ENCODE assay signal across 16 cellular contexts in the genomic region with DNA sequence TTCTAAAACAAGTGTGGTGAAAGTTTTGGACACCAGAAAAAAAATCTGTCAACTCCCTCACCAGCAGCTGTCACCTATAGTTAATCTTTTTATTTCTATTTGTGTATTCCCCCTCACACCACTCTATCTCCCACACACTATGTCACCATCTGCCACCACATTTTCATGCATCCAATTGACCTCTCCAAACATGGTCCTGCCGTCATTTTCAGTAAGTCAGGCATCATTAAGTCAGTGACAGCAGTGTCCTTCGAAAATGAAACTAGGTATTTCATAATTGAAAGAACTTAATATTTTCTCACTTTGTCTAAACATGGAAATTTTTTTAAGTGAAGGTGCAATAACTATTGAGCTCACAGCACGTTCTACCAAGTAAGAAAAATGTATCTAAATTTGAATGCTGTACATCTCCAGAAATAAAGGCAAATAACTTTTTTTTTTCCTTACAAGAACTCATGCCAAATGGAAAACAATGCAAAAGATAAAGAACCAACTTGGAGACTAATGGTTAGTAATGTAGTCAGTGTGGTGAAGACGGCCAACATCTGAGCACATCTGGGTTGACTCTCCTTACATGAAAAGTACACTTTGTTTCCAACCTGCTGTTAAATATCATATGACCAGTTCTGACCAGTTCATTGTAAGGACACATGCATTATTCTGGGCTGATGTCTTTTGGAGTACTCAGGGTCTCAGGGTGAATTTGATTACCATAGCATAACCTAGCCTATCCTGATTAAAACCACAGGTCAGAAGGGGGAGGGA.
DNase-seq lines count a peak whose midpoint lies in the region; ATAC-seq, FAIRE-seq and TF ChIP-seq lines count a peak whose summit lies in the region.
"Had no signal": no experiment of that assay in that cellular context is flagged by ENCODE, and none has a peak within 500 bp of the region (broad histone marks: within the 10 kb centered on the region; RNA-seq: fewer than 3 reads in every experiment).

No MANE protein-coding gene starts in this region.

- SMC1A ChIA-PET in GM12878 (lab: Charles Lee; ENCODE audit: uncharacterized antibody, unreplicated experiment): interaction anchor here (1.0 kb wide), 1 partner anchor 134 kb away, joined by 3 read pairs; no protein-coding TSS in a partner anchor

- H3K9ac ChIP-seq in HCT116 (ENCODE audit: low read length): no peak overlapping the region
- no peak overlapping the region for H3K9ac ChIP-seq in GM12878 (ENCODE audit: control insufficient read depth, insufficient read depth, low read length)
- H3K9ac ChIP-seq in SK-N-SH: no peak overlapping the region

- ATAC-seq in HCT116: no peak
- peak; percentile 94 for ATAC-seq in GM12878
- ATAC-seq in GM18520 (IDR thresholded peaks at IDR 0.05; ENCODE audit: unreplicated experiment): no peak
- ATAC-seq: K562 had no signal

- no peaks in the 10 kb centered on the region for H4K20me1 ChIP-seq in HCT116 (ENCODE audit: insufficient read depth)
- H4K20me1 ChIP-seq in GM12878 (ENCODE audit: control insufficient read depth, insufficient read depth): no peaks in the 10 kb centered on the region
- no peaks in the 10 kb centered on the region for H4K20me1 ChIP-seq in SK-N-SH (ENCODE audit: insufficient read depth)

- H3K4me1 ChIP-seq in HCT116 (ENCODE audit: control insufficient read depth in 1 of 2, insufficient read depth in 2 of 2, low read length in 2 of 2) (no peaks in the 10 kb centered on the region), GM12878 (ENCODE audit: control insufficient read depth, insufficient read depth, low read length) (no peaks in the 10 kb centered on the region), SK-N-SH (ENCODE audit: control insufficient read depth in 1 of 2, insufficient read depth in 2 of 2, low read depth in 1 of 2, low read length in 1 of 2) (no peaks in the 10 kb centered on the region)
- H3K4me1 ChIP-seq: HAP-1 had no signal

- BruUV-seq in HCT116 (replicated peaks; lab: Mats Ljungman, UMichigan): no TSS peak
- no TSS peak for BruUV-seq in GM12878 (replicated peaks; lab: Mats Ljungman, UMichigan)

- H3K36me3 ChIP-seq in HCT116 (ENCODE audit: control insufficient read depth in 1 of 2, insufficient read depth in 2 of 2, low read length in 2 of 2): no peaks in the 10 kb centered on the region
- no peaks in the 10 kb centered on the region for H3K36me3 ChIP-seq in GM12878 (ENCODE audit: control insufficient read depth in 2 of 2, insufficient read depth in 2 of 2, low read length in 1 of 2)
- no peaks in the 10 kb centered on the region for H3K36me3 ChIP-seq in SK-N-SH (replicated peaks in 1 of 2; ENCODE audit: control insufficient read depth in 1 of 2, insufficient read depth in 2 of 2, low read length in 1 of 2)
- H3K36me3 ChIP-seq: HAP-1 had no signal

- H3K9me2 ChIP-seq in HCT116 (ENCODE audit: insufficient read depth) (no peaks in the 10 kb centered on the region), SK-N-SH (no peaks in the 10 kb centered on the region)

- CTCF ChIA-PET in HCT116 (lab: Charles Lee): no interaction called here
- CTCF ChIA-PET in GM12878 (lab: Yijun Ruan, JAX): no interaction called here
- CTCF ChIA-PET in SK-N-SH (lab: Yijun Ruan, JAX): no interaction called here

- H3K4me2 ChIP-seq in HCT116 (ENCODE audit: low read length) (no peak overlapping the region), GM12878 (ENCODE audit: control insufficient read depth, insufficient read depth) (no peak overlapping the region), SK-N-SH (no peak overlapping the region)
- H3K4me2 ChIP-seq: PC-9 had no signal

- no peaks in the 10 kb centered on the region; a peak in 1 of 4 replicates for H3K9me3 ChIP-seq in HCT116 (ENCODE audit: control insufficient read depth in 1 of 2, insufficient read depth in 1 of 2, low read depth in 1 of 2, low read length in 2 of 2)
- H3K9me3 ChIP-seq in GM12878 (replicated peaks; ENCODE audit: control insufficient read depth, insufficient read depth, low read length): no peaks in the 10 kb centered on the region
- H3K9me3 ChIP-seq in SK-N-SH: no peaks in the 10 kb centered on the region
- H3K9me3 ChIP-seq: HAP-1 had no signal

- intact Hi-C loops in HCT116 (cut with micrococcal nuclease) (no loop called here), GM12878 (cut with micrococcal nuclease; ENCODE audit: unreplicated experiment) (no loop called here)

- H3K27me3 ChIP-seq in HCT116 (ENCODE audit: insufficient read depth, low read length): no peaks in the 10 kb centered on the region
- H3K27me3 ChIP-seq in GM12878 (replicated peaks in 1 of 2; ENCODE audit: control insufficient read depth in 2 of 2, insufficient read depth in 2 of 2, low read length in 1 of 2): no peaks in the 10 kb centered on the region
- H3K27me3 ChIP-seq in SK-N-SH (ENCODE audit: insufficient read depth): no peaks in the 10 kb centered on the region

- TF ChIP-seq EP300 in GM12878 (IDR thresholded peaks at IDR 0.05; ENCODE audit: borderline replicate concordance in 1 of 2, control insufficient read depth in 1 of 2, low read depth in 2 of 2, low read length in 2 of 2): peak in 1 of 2 experiments; percentile 51; a peak in 1 of 4 replicates
- no peak for TF ChIP-seq EP300 in SK-N-SH (IDR thresholded peaks at IDR 0.05; ENCODE audit: borderline replicate concordance in 1 of 2, low read depth in 1 of 2, low read length in 1 of 2)

- POLR2A ChIA-PET in HCT116 (lab: Charles Lee): no interaction called here
- POLR2A ChIA-PET in GM12878 (lab: Charles Lee): no interaction called here
- POLR2A ChIA-PET in SK-N-SH (lab: Yijun Ruan, JAX): no interaction called here

- H3K4me3 ChIP-seq in HCT116 (replicated peaks in 1 of 2; ENCODE audit: low read depth in 1 of 2, low read length in 2 of 2) (no peak overlapping the region), GM12878 (no peak overlapping the region), SK-N-SH (ENCODE audit: low read depth in 2 of 2, low read length in 1 of 2) (no peak overlapping the region)
- H3K4me3 ChIP-seq: HAP-1, K562, PC-9 had no signal

- H3K27ac ChIP-seq in HCT116 (ENCODE audit: low read depth, low read length): no peak overlapping the region
- no peak overlapping the region for H3K27ac ChIP-seq in GM12878 (ENCODE audit: control insufficient read depth, insufficient read depth)
- H3K27ac ChIP-seq in SK-N-SH (ENCODE audit: low read depth in 2 of 2, low read length in 1 of 2): no peak overlapping the region
- H3K27ac ChIP-seq: PC-9 had no signal

- peak; percentile 20 for DNase-seq in Ammon's horn (ENCODE audit: low spot score)
- DNase-seq in HCT116 (ENCODE audit: low read depth, low spot score): no peak
- peak; percentile 92 for DNase-seq in NCI-H524 treated with DMSO at 0.1 percent for 48 hours (lab: John Stamatoyannopoulos, UW)
- peak; percentile 1 for DNase-seq in GM12878 (ENCODE audit: low read depth, low spot score)
- no peak for DNase-seq in H54 (ENCODE audit: insufficient read length, low spot score)
- no peak for DNase-seq in SK-N-SH
- DNase-seq in glomerular visceral epithelial cell (ENCODE audit: extremely low spot score): no peak
- DNase-seq: COR-L47, EL, MV-4-11, NCI-H1436, NCI-H2107, PC-9 had no signal

- H2AFZ ChIP-seq in HCT116 (ENCODE audit: low read depth, low read length, poor library complexity, severe bottlenecking): peak overlapping the region; percentile 3
- H2AFZ ChIP-seq in GM12878 (ENCODE audit: control insufficient read depth, low read depth, low read length): no peak overlapping the region
- H2AFZ ChIP-seq in SK-N-SH (ENCODE audit: low read depth): no peak overlapping the region; the same call in 1 of the 2 replicates
- H2AFZ ChIP-seq: PC-9 had no signal

- H3K79me2 ChIP-seq in HCT116 (ENCODE audit: insufficient read depth, low read length) (no peaks in the 10 kb centered on the region), GM12878 (ENCODE audit: control insufficient read depth, insufficient read depth, low read length) (no peaks in the 10 kb centered on the region), SK-N-SH (ENCODE audit: insufficient read depth) (no peaks in the 10 kb centered on the region)

- RAD21 ChIA-PET in HCT116 (lab: Charles Lee; ENCODE audit: low non-redundant PET in 1 of 2, low total read pairs in 2 of 2, uncharacterized antibody in 2 of 2, unreplicated experiment in 2 of 2) (no interaction called here), GM12878 (lab: Charles Lee; ENCODE audit: unreplicated experiment) (no interaction called here)

- no peak for TF ChIP-seq POLR2A in HCT116 (IDR thresholded peaks at IDR 0.05; ENCODE audit: borderline replicate concordance, extremely low read depth, insufficient read depth, insufficient read length)
- TF ChIP-seq POLR2A in GM12878 (IDR thresholded peaks at IDR 0.05; ENCODE audit: low read depth, low read length): no peak
- no peak for TF ChIP-seq POLR2A in H54 (IDR thresholded peaks at IDR 0.05; ENCODE audit: low read depth, low read length)

- TF ChIP-seq CTCF in HCT116 (IDR thresholded peaks at IDR 0.05 in 2 of 3, conservative IDR thresholded peaks at IDR 0.05 in 1 of 3; ENCODE audit: borderline replicate concordance in 1 of 3, insufficient read depth in 1 of 3, low read depth in 2 of 3, low read length in 2 of 3) (no peak), GM12878 (IDR thresholded peaks at IDR 0.05 in 2 of 3, conservative IDR thresholded peaks at IDR 0.05 in 1 of 3; ENCODE audit: control insufficient read depth in 2 of 3, extremely low read depth in 1 of 3, insufficient read depth in 1 of 3, low read depth in 3 of 3, low read length in 3 of 3) (no peak), SK-N-SH (IDR thresholded peaks at IDR 0.05) (no peak)

- WGBS in GM12878 (ENCODE audit: insufficient coverage, insufficient replicate concordance, low lambda C conversion rate, missing lambda C conversion rate): 33% methylated on average over 4 of the region's 4 CpGs
- WGBS in SK-N-SH (ENCODE audit: low lambda C conversion rate): 12% methylated on average over 4 of the region's 4 CpGs

- TF ChIP-seq RAD21 in HCT116 (IDR thresholded peaks at IDR 0.05; ENCODE audit: low read depth): no peak
- no peak for TF ChIP-seq RAD21 in GM12878 (IDR thresholded peaks at IDR 0.05; ENCODE audit: insufficient read depth, low read depth, low read length)
- TF ChIP-seq RAD21 in SK-N-SH (IDR thresholded peaks at IDR 0.05; ENCODE audit: low read length): no peak

- in situ Hi-C loops in GM12878 (cut with MboI): no loop called here

- FAIRE-seq in GM12878 (lab: Jason Lieb, UNC) (no peak), H54 (lab: Jason Lieb, UNC) (no peak)
- FAIRE-seq: K562 had no signal

- H3F3A ChIP-seq in SK-N-SH (replicated peaks; ENCODE audit: insufficient read depth): no peaks in the 10 kb centered on the region

TF ChIP-seq in GM12878, 131 proteins besides CTCF, POLR2A, EP300 and RAD21 (continues in another document):
- TF ChIP-seq TAF1 (IDR thresholded peaks at IDR 0.05; ENCODE audit: borderline replicate concordance, low read depth, low read length): no peak

TF ChIP-seq in SK-N-SH, 30 proteins besides CTCF, POLR2A, EP300 and RAD21 (continues in another document):
- TF ChIP-seq, protein P1, sequence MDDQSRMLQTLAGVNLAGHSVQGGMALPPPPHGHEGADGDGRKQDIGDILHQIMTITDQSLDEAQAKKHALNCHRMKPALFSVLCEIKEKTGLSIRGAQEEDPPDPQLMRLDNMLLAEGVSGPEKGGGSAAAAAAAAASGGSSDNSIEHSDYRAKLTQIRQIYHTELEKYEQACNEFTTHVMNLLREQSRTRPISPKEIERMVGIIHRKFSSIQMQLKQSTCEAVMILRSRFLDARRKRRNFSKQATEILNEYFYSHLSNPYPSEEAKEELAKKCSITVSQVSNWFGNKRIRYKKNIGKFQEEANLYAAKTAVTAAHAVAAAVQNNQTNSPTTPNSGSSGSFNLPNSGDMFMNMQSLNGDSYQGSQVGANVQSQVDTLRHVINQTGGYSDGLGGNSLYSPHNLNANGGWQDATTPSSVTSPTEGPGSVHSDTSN (IDR thresholded peaks at IDR 0.05): no peak

Comparison
In these comparisons a context has a peak if more than half of its experiments do, and no peak if none do; other contexts are left out.
1. DNase-seq: peak in Ammon's horn (single experiment), NCI-H524 treated with DMSO at 0.1 percent for 48 hours (single experiment) and GM12878 (single experiment); none in HCT116 (single experiment), H54 (single experiment), SK-N-SH (single experiment) and glomerular visceral epithelial cell (single experiment).